In genomic region chr3:126357299-126358037, GRCh38 we compare ENCODE assay signal across 8 cellular contexts. TPM values are rescaled to one million over a fixed set of nuclear protein-coding genes. Genes with fewer than 3 reads are reported as not detected.
A peak's percentile ranks its signal among the peaks of the same experiment; 100 is the strongest.
DNase-seq lines count a peak whose midpoint lies in the region; ATAC-seq and TF ChIP-seq lines count a peak whose summit lies in the region.

KLF15 (minus strand) TSS chr3:126357408; CDS start chr3:126352922, 4,486 bp downstream.

- TF ChIP-seq POLR2A in suprapubic skin (IDR thresholded peaks at IDR 0.05) = peak in 1 of 2 donors; percentile 79

- CTCF ChIA-PET in SK-N-SH (lab: Yijun Ruan, JAX) = interaction anchor here (1.3 kb wide), 1 partner anchor 9 kb away, joined by 5 read pairs; no protein-coding TSS in a partner anchor

- H3K4me1 Mint-ChIP-seq in activated naive CD8-positive, alpha-beta T cell (ENCODE audit: low read depth) = peaks cover 10% of the 10 kb centered on the region
- H3K4me1 Mint-ChIP-seq in glutamatergic neuron (ENCODE audit: low read depth, unreplicated experiment) = peaks cover 3% of the 10 kb centered on the region

- H3F3A ChIP-seq in SK-N-SH (replicated peaks; ENCODE audit: insufficient read depth) = no peaks in the 10 kb centered on the region

- peak within 1 kb of the TSS; percentile 92 for H3K4me3 Mint-ChIP-seq in activated naive CD8-positive, alpha-beta T cell
- H3K4me3 Mint-ChIP-seq in glutamatergic neuron (ENCODE audit: unreplicated experiment) = peak within 1 kb of the TSS; percentile 90

- H3K4me1 ChIP-seq in KMS-11 (ENCODE audit: low read depth, poor library complexity, severe bottlenecking) = no peaks in the 10 kb centered on the region
- H3K4me1 ChIP-seq in SK-N-SH (ENCODE audit: control insufficient read depth in 1 of 2, insufficient read depth in 2 of 2, low read depth in 1 of 2, low read length in 1 of 2) = peaks cover 0 to 21% of the 10 kb centered on the region in 2 experiments; a peak in 1 of 4 replicates
- H3K4me1 ChIP-seq in osteoblast (ENCODE audit: insufficient read depth, low read length) = peaks cover 19% of the 10 kb centered on the region
- peaks cover 26% of the 10 kb centered on the region for H3K4me1 ChIP-seq in suprapubic skin

- H3K9me2 ChIP-seq in SK-N-SH = no peaks in the 10 kb centered on the region

- no peak within 1 kb of the TSS for H3K27ac Mint-ChIP-seq in activated naive CD8-positive, alpha-beta T cell
- H3K27ac Mint-ChIP-seq in glutamatergic neuron (ENCODE audit: unreplicated experiment) = peak within 1 kb of the TSS; percentile 52

- H3K4me3 ChIP-seq in KMS-11 (IDR thresholded peaks at IDR 0.05; ENCODE audit: insufficient read depth, low read depth, low read length) (no peak within 1 kb of the TSS), SK-N-SH (ENCODE audit: low read depth in 2 of 2, low read length in 1 of 2) (peak within 1 kb of the TSS; percentile 58 to 73), osteoblast (ENCODE audit: insufficient read depth, low read length) (peak within 1 kb of the TSS; percentile 72), suprapubic skin (peak within 1 kb of the TSS; percentile 84)

- H3K27ac ChIP-seq in KMS-11 (no peak within 1 kb of the TSS), SK-N-SH (ENCODE audit: low read depth in 2 of 2, low read length in 1 of 2) (peak within 1 kb of the TSS in 1 of 2 experiments; percentile 79; a peak in 2 of 4 replicates), osteoblast (ENCODE audit: low read depth, low read length) (no peak within 1 kb of the TSS), suprapubic skin (peak within 1 kb of the TSS; percentile 93)

- no peak for TF ChIP-seq EP300 in SK-N-SH (IDR thresholded peaks at IDR 0.05; ENCODE audit: borderline replicate concordance in 1 of 2, low read depth in 1 of 2, low read length in 1 of 2)
- TF ChIP-seq EP300 in suprapubic skin (IDR thresholded peaks at IDR 0.05) = no peak

- peaks cover 30% of the 10 kb centered on the region for H3K27me3 Mint-ChIP-seq in activated naive CD8-positive, alpha-beta T cell
- H3K27me3 Mint-ChIP-seq in glutamatergic neuron (ENCODE audit: unreplicated experiment) = peaks cover 10% of the 10 kb centered on the region

- H3K36me3 ChIP-seq in KMS-11 (ENCODE audit: insufficient read depth) = no peaks in the 10 kb centered on the region
- H3K36me3 ChIP-seq in SK-N-SH (replicated peaks in 1 of 2; ENCODE audit: control insufficient read depth in 1 of 2, insufficient read depth in 2 of 2, low read length in 1 of 2) = no peaks in the 10 kb centered on the region
- no peaks in the 10 kb centered on the region for H3K36me3 ChIP-seq in osteoblast (ENCODE audit: insufficient read depth, low read length)
- H3K36me3 ChIP-seq in suprapubic skin = no peaks in the 10 kb centered on the region

- TF ChIP-seq CTCF in KMS-11 (conservative IDR thresholded peaks at IDR 0.05; ENCODE audit: low read depth, low read length) (no peak), SK-N-SH (IDR thresholded peaks at IDR 0.05) (no peak), glutamatergic neuron (IDR thresholded peaks at IDR 0.05; ENCODE audit: partially characterized antibody, unreplicated experiment) (no peak), osteoblast (IDR thresholded peaks at IDR 0.05; ENCODE audit: extremely low read depth, low read depth, low read length) (no peak), suprapubic skin (IDR thresholded peaks at IDR 0.05) (no peak)

- no peak for TF ChIP-seq RAD21 in SK-N-SH (IDR thresholded peaks at IDR 0.05; ENCODE audit: low read length)

- H3K4me2 ChIP-seq in KMS-11 (peak within 1 kb of the TSS; percentile 99), SK-N-SH (peak within 1 kb of the TSS; percentile 98), osteoblast (ENCODE audit: insufficient read depth, low read length) (peak within 1 kb of the TSS; percentile 92)

- no peaks in the 10 kb centered on the region for H3K36me3 Mint-ChIP-seq in activated naive CD8-positive, alpha-beta T cell
- peaks cover 11% of the 10 kb centered on the region for H3K36me3 Mint-ChIP-seq in glutamatergic neuron (ENCODE audit: unreplicated experiment)

- peak; percentile 71 for ATAC-seq in GM21786 (IDR thresholded peaks at IDR 0.05; ENCODE audit: unreplicated experiment)

- WGBS in SK-N-SH (ENCODE audit: low lambda C conversion rate) = 3% methylated on average over 14 of the region's 86 CpGs
- 0% methylated on average over 6 of the region's 86 CpGs for WGBS in suprapubic skin

- H3K27me3 ChIP-seq in KMS-11 (ENCODE audit: insufficient read depth, low read depth) = peaks cover 32% of the 10 kb centered on the region
- peaks cover 50% of the 10 kb centered on the region for H3K27me3 ChIP-seq in SK-N-SH (ENCODE audit: insufficient read depth)
- peaks cover 32% of the 10 kb centered on the region for H3K27me3 ChIP-seq in osteoblast (ENCODE audit: insufficient read depth, low read length)
- H3K27me3 ChIP-seq in suprapubic skin = peaks cover 36% of the 10 kb centered on the region

- DNase-seq in DMS53 (lab: John Stamatoyannopoulos, UW) (peak; percentile 94), SK-N-SH (peak; percentile 97), glutamatergic neuron (peak; percentile 89), osteoblast (ENCODE audit: insufficient read length, low spot score, missing footprints) (peak; percentile 100), suprapubic skin (ENCODE audit: low spot score in 2 of 2) (peak; percentile 91)

- H3K9me3 Mint-ChIP-seq in activated naive CD8-positive, alpha-beta T cell (ENCODE audit: low read depth) = no peaks in the 10 kb centered on the region
- H3K9me3 Mint-ChIP-seq in glutamatergic neuron (ENCODE audit: unreplicated experiment) = peaks cover 5% of the 10 kb centered on the region

- POLR2A ChIA-PET in SK-N-SH (lab: Yijun Ruan, JAX) = no interaction called here

- no peaks in the 10 kb centered on the region for H3K79me2 ChIP-seq in KMS-11 (ENCODE audit: insufficient read depth, low read depth)
- no peaks in the 10 kb centered on the region for H3K79me2 ChIP-seq in SK-N-SH (ENCODE audit: insufficient read depth)
- no peaks in the 10 kb centered on the region for H3K79me2 ChIP-seq in osteoblast (ENCODE audit: insufficient read depth, low read length)

- H2AFZ ChIP-seq in KMS-11 (ENCODE audit: low read depth) (peak within 1 kb of the TSS; percentile 92), SK-N-SH (ENCODE audit: low read depth) (peak within 1 kb of the TSS; percentile 65), osteoblast (ENCODE audit: low read length) (peak within 1 kb of the TSS; percentile 72)

- H3K9ac ChIP-seq in KMS-11 (peak within 1 kb of the TSS; percentile 27; the same call in 1 of the 2 replicates), SK-N-SH (no peak within 1 kb of the TSS)

- H4K20me1 ChIP-seq in KMS-11 (ENCODE audit: insufficient read depth) (no peaks in the 10 kb centered on the region), SK-N-SH (ENCODE audit: insufficient read depth) (no peaks in the 10 kb centered on the region), osteoblast (ENCODE audit: insufficient read depth, low read length) (no peaks in the 10 kb centered on the region)

- no peaks in the 10 kb centered on the region for H3K9me3 ChIP-seq in SK-N-SH
- H3K9me3 ChIP-seq in osteoblast (ENCODE audit: low read depth, low read length) = peaks cover 12% of the 10 kb centered on the region
- no peaks in the 10 kb centered on the region for H3K9me3 ChIP-seq in suprapubic skin

TF ChIP-seq in SK-N-SH, 30 proteins besides CTCF, POLR2A, EP300 and RAD21:
- TF ChIP-seq MAX (IDR thresholded peaks at IDR 0.05; ENCODE audit: low read depth) = peak; percentile 20; the same call in 1 of the 2 replicates
- no peak for TF ChIP-seq FOSL2 (IDR thresholded peaks at IDR 0.05; ENCODE audit: borderline replicate concordance, low read depth)
- peak; percentile 59; the same call in 1 of the 2 replicates for TF ChIP-seq USF2 (IDR thresholded peaks at IDR 0.05; ENCODE audit: borderline replicate concordance, low read depth, low read length)
- peak; percentile 86 for TF ChIP-seq USF1 (IDR thresholded peaks at IDR 0.05; ENCODE audit: borderline replicate concordance, low read depth)

RNA-seq across cellular contexts. Expression of gene KLF15, which starts in this region (rescaled TPM):
- 0.28 and 0.39 TPM in 2 replicates for polyA plus RNA-seq in SK-N-SH (2012; rRNA removed)
- polyA plus RNA-seq in SK-N-SH (2012; cell fraction: cytosol; rRNA removed) = 0.19 and 0.33 TPM in 2 replicates
- polyA plus RNA-seq in SK-N-SH (2012; cell fraction: nucleus; rRNA removed) = 0.32 and 0.50 TPM in 2 replicates
- total RNA-seq in glutamatergic neuron (ENCODE audit: unreplicated experiment) (0.74 TPM), osteoblast (4.3 and 4.4 TPM in 2 replicates), suprapubic skin (10 to 100 TPM in 3 of 4 donors, 1 to 10 TPM in 1; 7.3 to 19.2 (median 14.3) TPM)

Comparison
In these comparisons a context has a peak if more than half of its experiments do, and no peak if none do; other contexts are left out.
1. Peak in DNase-seq, H3K4me3 ChIP-seq and H3K4me2 ChIP-seq in SK-N-SH; RNA of the gene not detected or under 1 TPM.
2. Peak in DNase-seq in glutamatergic neuron; RNA of the gene not detected or under 1 TPM.